8 cellular contexts compared by ENCODE assay signal in the genomic region with DNA sequence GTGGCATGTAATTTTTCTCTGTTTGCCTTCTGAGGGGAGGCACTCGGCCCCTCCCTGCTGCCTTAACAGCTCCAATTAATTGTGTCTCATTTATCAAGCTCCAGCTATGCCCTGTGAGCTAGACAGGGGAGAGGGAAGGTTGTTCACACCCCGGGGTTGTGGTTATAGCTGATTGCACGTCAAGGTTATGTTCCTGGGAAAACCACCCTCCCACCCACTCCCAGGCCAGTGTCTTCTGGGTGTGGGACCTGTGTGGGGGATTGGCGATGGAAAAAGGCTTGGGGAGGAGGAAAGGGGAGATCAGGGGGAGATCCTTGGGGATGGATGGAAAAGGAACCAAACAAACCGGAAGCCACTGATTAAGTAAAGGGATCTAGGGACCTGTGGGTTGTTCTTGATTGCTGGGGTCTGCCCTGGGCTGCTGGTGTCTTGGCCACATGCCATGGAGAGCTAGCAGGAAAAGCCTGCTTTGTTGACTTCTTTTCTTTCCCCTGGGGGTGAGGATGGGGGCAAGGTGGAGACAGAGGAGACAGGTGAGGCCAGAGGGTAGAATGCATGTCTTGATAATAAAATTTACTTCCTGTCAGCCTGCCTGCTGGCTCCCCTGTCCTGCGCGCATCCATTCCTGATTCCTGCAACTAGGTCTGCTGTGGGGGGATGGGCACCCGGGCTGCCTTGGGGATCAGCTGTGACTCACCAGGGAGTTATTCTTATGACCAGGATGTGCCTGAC. TPM values are rescaled to one million over a fixed set of nuclear protein-coding genes. Genes with fewer than 3 reads are reported as not detected.
DNase-seq lines count a peak whose midpoint lies in the region; ATAC-seq, FAIRE-seq and TF ChIP-seq lines count a peak whose summit lies in the region.

No MANE protein-coding gene starts in this region.

- peak overlapping the region; percentile 88 for H2BK12ac ChIP-seq in H1 (ENCODE audit: low read depth, low read length)

- peak overlapping the region; percentile 93 for H2AK5ac ChIP-seq in H1 (ENCODE audit: low read depth, low read length)
- no peak overlapping the region for H2AK5ac ChIP-seq in mesendoderm (ENCODE audit: low read length)

- ATAC-seq in GM18868 (IDR thresholded peaks at IDR 0.05; ENCODE audit: unreplicated experiment), result no peak

- no peaks in the 10 kb centered on the region for H3K27me3 ChIP-seq in H1 (replicated peaks in 1 of 4; ENCODE audit: control insufficient read depth in 3 of 4, extremely low read depth in 1 of 4, insufficient read depth in 3 of 4, low read length in 3 of 4)
- H3K27me3 ChIP-seq in mesendoderm (ENCODE audit: insufficient read depth, low read length, poor library complexity), result no peaks in the 10 kb centered on the region

- H4K5ac ChIP-seq in H1 (ENCODE audit: insufficient read length, low read depth, low read length), result no peak overlapping the region
- H4K5ac ChIP-seq in mesendoderm (ENCODE audit: low read length), result no peak overlapping the region

- no peak for TF ChIP-seq EP300 in H1 (IDR thresholded peaks at IDR 0.05; ENCODE audit: borderline replicate concordance in 1 of 2, low read depth in 2 of 2, low read length in 2 of 2)

- H3K4me1 ChIP-seq in H1 (replicated peaks in 1 of 4; ENCODE audit: control insufficient read depth in 3 of 4, insufficient read depth in 4 of 4, low read length in 3 of 4), result peaks cover 18 to 33% (median 26%) of the 10 kb centered on the region in 4 experiments
- H3K4me1 ChIP-seq in mesendoderm (ENCODE audit: control insufficient read depth, low read depth, low read length), result peaks cover 9% of the 10 kb centered on the region

- DNase-seq in GDM1 (lab: John Stamatoyannopoulos, UW), result peak; percentile 9
- DNase-seq in NCI-H1105 treated with DMSO at 0.1 percent for 48 hours (lab: John Stamatoyannopoulos, UW), result peak; percentile 96
- peak; percentile 52 for DNase-seq in UCSD-AML1 (lab: John Stamatoyannopoulos, UW; ENCODE audit: unreplicated experiment)
- peak; percentile 77 to 78 for DNase-seq in H1 (ENCODE audit: low read depth in 1 of 2, low spot score in 2 of 2)
- DNase-seq in mesendoderm, result peak; percentile 98
- DNase-seq in stromal cell of bone marrow (ENCODE audit: low read depth), result peak; percentile 78
- no peak for DNase-seq in GM10266 (ENCODE audit: extremely low spot score)

- H2BK15ac ChIP-seq in H1 (ENCODE audit: low read length) (peak overlapping the region; percentile 67; the same call in 1 of the 2 replicates), mesendoderm (replicated peaks; ENCODE audit: low read depth) (no peak overlapping the region)

- H3K36me3 ChIP-seq in H1 (ENCODE audit: control insufficient read depth in 2 of 4, insufficient read depth in 4 of 4, low read length in 3 of 4) (peaks cover 4 to 8% (median 6%) of the 10 kb centered on the region in 4 experiments; a peak in 6 of 8 replicates), mesendoderm (ENCODE audit: control insufficient read depth, insufficient read depth, low read length) (no peaks in the 10 kb centered on the region)

- H3K79me1 ChIP-seq in H1 (ENCODE audit: low read depth, low read length) (peaks cover 12% of the 10 kb centered on the region), mesendoderm (ENCODE audit: low read length) (peaks cover 6% of the 10 kb centered on the region)

- peak; percentile 19 for FAIRE-seq in H1 (lab: Jason Lieb, UNC)

- H3K56ac ChIP-seq in H1 (replicated peaks; ENCODE audit: insufficient read length, low read depth, low read length) (no peak overlapping the region), mesendoderm (ENCODE audit: low read length) (peak overlapping the region; percentile 75)

- no peak overlapping the region for H2AFZ ChIP-seq in H1 (ENCODE audit: low read length)

- H4K20me1 ChIP-seq in H1 (replicated peaks in 1 of 2; ENCODE audit: control insufficient read depth in 1 of 2, insufficient read depth in 2 of 2, low read length in 2 of 2), result peaks cover 0 to 2% of the 10 kb centered on the region in 2 experiments

- H3K4ac ChIP-seq in H1 (replicated peaks; ENCODE audit: insufficient read length, low read depth, low read length) (no peak overlapping the region), mesendoderm (ENCODE audit: low read depth, low read length) (peak overlapping the region; percentile 56)

- H3K23me2 ChIP-seq in H1 (ENCODE audit: low read depth, low read length), result no peaks in the 10 kb centered on the region

- no peak overlapping the region for H3K9ac ChIP-seq in H1 (replicated peaks in 1 of 4; ENCODE audit: extremely low read depth in 1 of 4, low read depth in 3 of 4, low read length in 3 of 4)
- H3K9ac ChIP-seq in mesendoderm (ENCODE audit: low read length), result peak overlapping the region; percentile 14

- H3K23ac ChIP-seq in H1 (ENCODE audit: insufficient read length), result no peak overlapping the region
- H3K23ac ChIP-seq in mesendoderm (ENCODE audit: low read length), result no peak overlapping the region

- H3K4me2 ChIP-seq in H1 (ENCODE audit: insufficient read depth in 1 of 2, low read depth in 2 of 2, low read length in 2 of 2) (peak overlapping the region; percentile 28 to 61), mesendoderm (ENCODE audit: low read length) (no peak overlapping the region)

- TF ChIP-seq CTCF in H1 (IDR thresholded peaks at IDR 0.05; ENCODE audit: control extremely low read depth in 1 of 3, insufficient read depth in 1 of 3, low read depth in 1 of 3, low read length in 3 of 3) (no peak), GM10266 (IDR thresholded peaks at IDR 0.05; ENCODE audit: control insufficient read depth, insufficient read depth, low read depth, missing control alignments) (no peak)

- no peak overlapping the region for H4K91ac ChIP-seq in H1 (replicated peaks; ENCODE audit: insufficient read length, low read length)

- H3K14ac ChIP-seq in H1 (ENCODE audit: insufficient read length), result no peak overlapping the region

- no peaks in the 10 kb centered on the region for H3K9me3 ChIP-seq in H1 (ENCODE audit: insufficient read depth in 2 of 2, low read depth in 1 of 2, low read length in 1 of 2)

- H3K4me3 ChIP-seq in H1 (ENCODE audit: extremely low read depth in 1 of 4, insufficient read depth in 2 of 4, low read depth in 3 of 4, low read length in 4 of 4), result peak overlapping the region in 1 of 4 experiments; percentile 23; a peak in 1 of 8 replicates
- H3K4me3 ChIP-seq in mesendoderm (ENCODE audit: low read length), result no peak overlapping the region

- H3K27ac ChIP-seq in H1 (ENCODE audit: low read depth, low read length) (peak overlapping the region; percentile 41; the same call in 1 of the 2 replicates), mesendoderm (ENCODE audit: low read depth, low read length) (peak overlapping the region; percentile 9)

- peaks cover 3 to 84% of the 10 kb centered on the region in 2 experiments; a peak in 3 of 4 replicates for H3K79me2 ChIP-seq in H1 (ENCODE audit: control insufficient read depth in 1 of 2, insufficient read depth in 2 of 2, low read length in 2 of 2)
- peaks cover 17% of the 10 kb centered on the region for H3K79me2 ChIP-seq in mesendoderm (ENCODE audit: control insufficient read depth, insufficient read depth, low read length)

- H4K8ac ChIP-seq in H1 (ENCODE audit: extremely low read depth, insufficient read depth, low read length) (no peak overlapping the region; the same call in 1 of the 2 replicates), mesendoderm (ENCODE audit: low read depth, low read length) (no peak overlapping the region)

- CTCF ChIA-PET in H1 (lab: Charles Lee; ENCODE audit: partially characterized antibody), result interaction anchor here (0.6 to 2.4 kb wide), 6 partner anchors 9 to 123 kb away, joined by 3 to 11 read pairs (median 4); no protein-coding TSS in a partner anchor

- H2BK5ac ChIP-seq in H1 (ENCODE audit: low read depth, low read length), result peak overlapping the region; percentile 92
- H2BK5ac ChIP-seq in mesendoderm (ENCODE audit: low read length), result peak overlapping the region; percentile 23

- POLR2A ChIA-PET in H1 (lab: Charles Lee; ENCODE audit: partially characterized antibody), result interaction anchor here (0.8 to 4.0 kb wide), 3 partner anchors 9 to 15 kb away, joined by 3 to 16 read pairs (median 8); a partner anchor contains a TSS

- 48% methylated on average over 8 of the region's 8 CpGs; no CpG with 5 or more reads in 1 of the 2 experiments for WGBS in H1 (ENCODE audit: extremely low coverage in 1 of 2, insufficient coverage in 1 of 2, insufficient read length in 1 of 2, insufficient replicate concordance in 2 of 2, low coverage in 1 of 2, low lambda C conversion rate in 2 of 2, missing lambda C conversion rate in 1 of 2), 2 experiments
- WGBS in mesendoderm (ENCODE audit: extremely low coverage, insufficient coverage, low lambda C conversion rate), result no CpG with 5 or more reads among the region's 8 CpGs

- H3K18ac ChIP-seq in H1 (ENCODE audit: extremely low read depth, low read length), result peak overlapping the region; percentile 64
- peak overlapping the region; percentile 29 for H3K18ac ChIP-seq in mesendoderm (ENCODE audit: low read length)

- no peak overlapping the region for H2BK120ac ChIP-seq in H1 (replicated peaks; ENCODE audit: low read depth, low read length)
- peak overlapping the region; percentile 29 for H2BK120ac ChIP-seq in mesendoderm (ENCODE audit: low read depth, low read length)

- no peak for TF ChIP-seq POLR2A in H1 (IDR thresholded peaks at IDR 0.05; ENCODE audit: control extremely low read depth in 1 of 2, low read depth in 2 of 2, low read length in 2 of 2)

- H2BK20ac ChIP-seq in H1 (ENCODE audit: low read length), result peak overlapping the region; percentile 89; the same call in 1 of the 2 replicates

- peak in 1 of 2 experiments; percentile 13; a peak in 1 of 4 replicates for TF ChIP-seq RAD21 in H1 (IDR thresholded peaks at IDR 0.05 in 1 of 2, conservative IDR thresholded peaks at IDR 0.05 in 1 of 2; ENCODE audit: low read depth in 2 of 2, low read length in 2 of 2)

TF ChIP-seq in H1, 55 proteins besides CTCF, POLR2A, EP300 and RAD21 (continues in another document):
- TF ChIP-seq TCF12 (IDR thresholded peaks at IDR 0.05; ENCODE audit: low read depth, low read length) (peak; percentile 52; the same call in 1 of the 2 replicates), YY1 (IDR thresholded peaks at IDR 0.05; ENCODE audit: low read depth, low read length) (peak; percentile 40; the same call in 1 of the 2 replicates), CBX5 (IDR thresholded peaks at IDR 0.05; ENCODE audit: low read depth, low read length) (no peak), HDAC2 (IDR thresholded peaks at IDR 0.05; ENCODE audit: borderline replicate concordance in 1 of 2, low read depth in 2 of 2, low read length in 2 of 2) (0 out of 4 replicates have a peak, but pooled peaks of 1 of the 2 experiments have one; percentile 77)

RNA-seq across cellular contexts. Expression of a gene that starts 14.1 kb away (rescaled TPM):
- 65.5 and 66.6 TPM in 2 replicates for total RNA-seq in H1 (2021; fragmentation: NEBNext Ultra II Directional; extraction: Animal tissue kit (Norgen Biotek cat#: 25700))
- 38.1 and 90.3 TPM in 2 replicates for polyA plus RNA-seq in H1 (2011; rRNA removed)
- polyA plus RNA-seq in H1 (2011; cell fraction: cytosol; rRNA removed), result 40.1 TPM
- polyA plus RNA-seq in H1 (2011; cell fraction: nucleus; rRNA removed), result 217 TPM
- 27.0 to 38.1 TPM (median 34.7 TPM) in 4 replicates for polyA plus RNA-seq in H1 (2012, experiment 1 of 2)
- polyA plus RNA-seq in H1 (2012, experiment 2 of 2), result 2.3 TPM
- 45.2 TPM for polyA plus RNA-seq in H1 (2013, experiment 1 of 2)
- polyA plus RNA-seq in H1 (2013, experiment 2 of 2), result 33.1 TPM
- polyA minus RNA-seq in H1 (2011; rRNA and poly(A)+ RNA removed), result 340 and 508 TPM in 2 replicates
- polyA minus RNA-seq in H1 (2011; cell fraction: cytosol; rRNA and poly(A)+ RNA removed), result 105 TPM
- polyA minus RNA-seq in H1 (2011; cell fraction: nucleus; rRNA and poly(A)+ RNA removed), result 189 TPM
- polyA plus RNA-seq in mesendoderm (2013, experiment 1 of 2), result 8.8 TPM
- polyA plus RNA-seq in mesendoderm (2013, experiment 2 of 2), result 8.7 TPM
